In genomic region chr4:11013265-11013664, GRCh38 we compare ENCODE assay signal across 27 cellular contexts.
"Had no signal": no experiment of that assay in that cellular context is flagged by ENCODE, and none has a peak within 500 bp of the region (broad histone marks: within the 10 kb centered on the region; RNA-seq: fewer than 3 reads in every experiment).

No MANE protein-coding gene starts in this region.

- H3K9me3 ChIP-seq: mucosa of descending colon, neutrophil had no signal

- H3K4me1 ChIP-seq: heart left ventricle, left lung, parathyroid adenoma, right atrium auricular region, tibial nerve, upper lobe of left lung had no signal

- ATAC-seq: heart left ventricle; left cardiac atrium; left lung; mucosa of descending colon; naive thymus-derived CD4-positive, alpha-beta T cell; sciatic nerve; stimulated activated naive B cell treated with anti-CD40 and anti-IgM and Interleukin-4, amounts not matched to agents 10 μg/mL and 1 μg/mL and 100 μg/mL, for 72 hours had no signal

- DNase-seq: heart left ventricle; kidney glomerular epithelial cell; left cardiac atrium; left lung; midbrain; mucosa of descending colon; naive thymus-derived CD4-positive, alpha-beta T cell; occipital lobe; stimulated activated CD4-positive, alpha-beta T cell treated with anti-CD3 and anti-CD28 coated beads, Interleukin-12 subunit alpha, Interleukin-12 subunit beta, amount 100 ng/mL, for 4 hours; stimulated activated CD4-positive, alpha-beta T cell treated with anti-CD3 and anti-CD28 coated beads, Interleukin-15, amount 100 ng/mL, for 24 hours; stimulated activated CD4-positive, alpha-beta T cell treated with anti-CD3 and anti-CD28 coated beads, Interleukin-2, amount 100 ng/mL, for 24 hours; stimulated activated CD4-positive, alpha-beta T cell treated with anti-CD3 and anti-CD28 coated beads, Interleukin-4, amount 100 ng/mL, for 1 hour; stimulated activated naive B cell treated with anti-CD40 and anti-IgM and Interleukin-4, amounts not matched to agents 10 μg/mL and 1 μg/mL and 100 μg/mL, for 72 hours; substantia nigra; upper lobe of left lung had no signal

- H3K27ac Mint-ChIP-seq: naive thymus-derived CD4-positive, alpha-beta T cell; natural killer cell treated with Interleukin-12 subunit alpha and Interleukin-12 subunit beta and Interleukin-15 and Interleukin-18, amount 100 ng/mL, for 72 hours; progenitor cell of endocrine pancreas; stimulated activated naive B cell treated with anti-CD40 and anti-IgM and Interleukin-4, amounts not matched to agents 10 μg/mL and 1 μg/mL and 100 μg/mL, for 72 hours; stimulated activated naive CD8-positive, alpha-beta T cell treated with anti-CD3 and anti-CD28 coated beads, Interleukin-15, Interleukin-2, amounts not matched to agents 100 ng/mL and 50 ng/mL, for 24 hours had no signal

- H3K9ac ChIP-seq: parathyroid adenoma had no signal

- H3K4me3 ChIP-seq: heart left ventricle, left lung, lung, mucosa of descending colon, right atrium auricular region, skin epidermis, tibial nerve, upper lobe of left lung had no signal

- H3K27me3 ChIP-seq: heart left ventricle, left lung, neutrophil, right atrium auricular region, tibial nerve, upper lobe of left lung had no signal

- H3K79me2 ChIP-seq: parathyroid adenoma had no signal

- H2AFZ ChIP-seq: parathyroid adenoma had no signal

- H3K9me3 Mint-ChIP-seq: neural crest cell; stimulated activated naive CD8-positive, alpha-beta T cell treated with anti-CD3 and anti-CD28 coated beads, Interleukin-15, Interleukin-2, amounts not matched to agents 100 ng/mL and 50 ng/mL, for 24 hours had no signal

- H3K36me3 ChIP-seq: heart left ventricle, left lung, neutrophil, right atrium auricular region, tibial nerve, upper lobe of left lung had no signal

- H3K27me3 Mint-ChIP-seq: stimulated activated naive B cell treated with anti-CD40 and anti-IgM and Interleukin-4, amounts not matched to agents 10 μg/mL and 1 μg/mL and 100 μg/mL, for 72 hours; stimulated activated naive CD8-positive, alpha-beta T cell treated with anti-CD3 and anti-CD28 coated beads, Interleukin-15, Interleukin-2, amounts not matched to agents 100 ng/mL and 50 ng/mL, for 24 hours had no signal

- H3K36me3 Mint-ChIP-seq: natural killer cell treated with Interleukin-12 subunit alpha and Interleukin-12 subunit beta and Interleukin-15 and Interleukin-18, amount 100 ng/mL, for 72 hours had no signal

- FAIRE-seq: keratinocyte had no signal

- H3K4me1 Mint-ChIP-seq: neural crest cell had no signal

- H3K4me3 Mint-ChIP-seq: naive thymus-derived CD4-positive, alpha-beta T cell; natural killer cell treated with Interleukin-12 subunit alpha and Interleukin-12 subunit beta and Interleukin-15 and Interleukin-18, amount 100 ng/mL, for 72 hours; neural crest cell; stimulated activated naive B cell treated with anti-CD40 and anti-IgM and Interleukin-4, amounts not matched to agents 10 μg/mL and 1 μg/mL and 100 μg/mL, for 72 hours; stimulated activated naive CD8-positive, alpha-beta T cell treated with anti-CD3 and anti-CD28 coated beads, Interleukin-15, Interleukin-2, amounts not matched to agents 100 ng/mL and 50 ng/mL, for 24 hours had no signal

- H3K27ac ChIP-seq: heart left ventricle, left lung, neutrophil, parathyroid adenoma, right atrium auricular region, skin epidermis, tibial nerve, upper lobe of left lung had no signal
